ENCODE assay signal across 7 cellular contexts in the genomic region with DNA sequence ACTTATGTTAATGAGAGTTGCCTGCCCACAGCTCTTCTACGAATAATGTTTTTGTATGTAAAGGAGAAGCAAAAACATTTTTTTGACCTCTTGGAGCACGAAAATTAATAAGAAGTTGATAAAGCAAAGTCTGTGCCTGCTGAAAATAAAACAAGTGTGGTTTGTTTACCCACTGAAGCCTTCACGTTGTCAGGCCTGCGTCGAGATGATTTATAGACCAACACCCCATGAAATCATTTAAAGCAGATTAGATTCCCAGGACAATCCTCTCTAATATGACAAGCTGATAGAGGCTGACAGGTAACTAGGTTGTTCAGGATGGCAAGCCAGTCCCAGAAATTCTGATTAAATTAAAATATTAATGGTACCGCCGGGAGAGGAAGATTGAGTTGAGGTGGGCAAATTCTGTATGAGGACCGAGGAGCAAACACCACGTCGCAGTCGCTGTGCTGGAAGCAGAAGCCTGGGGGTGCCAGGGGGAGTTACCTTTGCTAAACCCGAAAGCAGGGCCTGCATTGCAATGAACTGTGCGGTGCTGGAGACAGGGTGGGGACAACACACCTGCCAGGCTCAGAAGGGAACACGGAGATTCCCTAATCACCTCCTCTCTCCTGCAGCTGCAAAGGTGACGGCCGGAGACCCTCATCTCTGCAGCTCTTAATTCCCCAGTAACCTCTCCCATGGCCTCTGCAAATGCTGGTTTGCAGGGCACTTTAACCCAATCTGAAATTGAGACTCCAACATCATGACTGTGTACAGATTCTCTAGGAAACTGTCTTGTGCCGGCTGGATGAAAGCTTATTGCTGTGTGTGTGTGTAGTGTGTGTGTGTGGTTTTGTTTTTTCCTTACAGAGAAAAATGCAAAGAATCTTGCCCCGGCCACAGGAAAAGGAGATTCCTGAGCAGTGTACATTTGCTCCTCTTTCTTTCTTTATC.
DNase-seq lines count a peak whose midpoint lies in the region; ATAC-seq, FAIRE-seq and TF ChIP-seq lines count a peak whose summit lies in the region.
"Not testable (repeated sequence)": the region's sequence is repeated elsewhere in the genome, so short reads cannot be mapped to it uniquely, and the experiment has no call there.

No MANE protein-coding gene starts in this region.

- intact Hi-C loops in endothelial cell of umbilical vein (cut with micrococcal nuclease); right cardiac atrium (cut with DNase I); HepG2 (cut with micrococcal nuclease; ENCODE audit: unreplicated experiment): not testable (repeated sequence)

- peak; percentile 31 to 50 for ATAC-seq in right cardiac atrium
- peak; percentile 57 for ATAC-seq in HepG2
- ATAC-seq in stimulated activated naive CD8-positive, alpha-beta T cell treated with anti-CD3 and anti-CD28 coated beads, Interleukin-15, amount 100 ng/mL, for 72 hours: peak; percentile 20

- H2AFZ ChIP-seq in endothelial cell of umbilical vein (ENCODE audit: low read depth, low read length); HepG2 (ENCODE audit: low read length): not testable (repeated sequence)

- H3K9me3 ChIP-seq in endothelial cell of umbilical vein (replicated peaks; ENCODE audit: control insufficient read depth, insufficient read depth, low read length); right cardiac atrium (ENCODE audit: control insufficient read depth, low read length); HepG2 (ENCODE audit: low read length): not testable (repeated sequence)

- H3K4me1 ChIP-seq in endothelial cell of umbilical vein (ENCODE audit: control insufficient read depth, extremely low read depth, insufficient read depth, low read length); right cardiac atrium (ENCODE audit: control insufficient read depth, insufficient read depth, low read length); HepG2 (ENCODE audit: insufficient read depth, low read length): not testable (repeated sequence)

- peak; percentile 2 for DNase-seq in NCI-H226
- DNase-seq in SW480 (ENCODE audit: low spot score): peak; percentile 35
- peak; percentile 0 for DNase-seq in endothelial cell of umbilical vein (ENCODE audit: low read depth, low spot score)
- not testable (repeated sequence) for DNase-seq in right cardiac atrium; HepG2 (ENCODE audit: low spot score); stimulated activated naive CD8-positive, alpha-beta T cell treated with anti-CD3 and anti-CD28 coated beads, Interleukin-15, amount 100 ng/mL, for 72 hours
- peak; percentile 77 for DNase-seq in osteocyte (ENCODE audit: extremely low spot score, unreplicated experiment)

- POLR2A ChIA-PET in endothelial cell of umbilical vein (lab: Charles Lee); HepG2 (lab: Yijun Ruan, JAX): not testable (repeated sequence)

- BruUV-seq in endothelial cell of umbilical vein (replicated peaks; lab: Mats Ljungman, UMichigan); HepG2 (replicated peaks; lab: Mats Ljungman, UMichigan): not testable (repeated sequence)

- not testable (repeated sequence) for H3K27ac ChIP-seq in endothelial cell of umbilical vein (ENCODE audit: insufficient read depth, low read depth, low read length); right cardiac atrium (ENCODE audit: low read length); HepG2 (ENCODE audit: extremely low read length, insufficient read depth, low read length)

- H3K4me2 ChIP-seq in endothelial cell of umbilical vein (ENCODE audit: insufficient read depth, low read length); HepG2 (ENCODE audit: low read depth, low read length): not testable (repeated sequence)

- H3K27ac Mint-ChIP-seq in osteocyte (ENCODE audit: unreplicated experiment); stimulated activated naive CD8-positive, alpha-beta T cell treated with anti-CD3 and anti-CD28 coated beads, Interleukin-15, amount 100 ng/mL, for 72 hours: not testable (repeated sequence)

- H3K36me3 ChIP-seq in endothelial cell of umbilical vein (ENCODE audit: control insufficient read depth in 2 of 2, extremely low read depth in 1 of 2, insufficient read depth in 2 of 2, low read length in 2 of 2); HepG2 (replicated peaks in 1 of 2; ENCODE audit: control insufficient read depth in 1 of 2, insufficient read depth in 2 of 2, low read length in 2 of 2): not testable (repeated sequence)

- not testable (repeated sequence) for H3K4me3 ChIP-seq in endothelial cell of umbilical vein (replicated peaks in 1 of 3; ENCODE audit: insufficient read depth in 1 of 3, low read depth in 1 of 3, low read length in 3 of 3); right cardiac atrium (ENCODE audit: low read length); HepG2 (replicated peaks in 1 of 3; ENCODE audit: insufficient read depth in 1 of 3, low read depth in 2 of 3, low read length in 3 of 3)

- not testable (repeated sequence) for H3K36me3 Mint-ChIP-seq in osteocyte (ENCODE audit: unreplicated experiment)

- TF ChIP-seq RAD21 in HepG2 (CRISPR knock-in tag; IDR thresholded peaks at IDR 0.05): not testable (repeated sequence)

- TF ChIP-seq EP300 in HepG2 (IDR thresholded peaks at IDR 0.05; ENCODE audit: low read depth in 2 of 2, low read length in 2 of 2); HepG2 (CRISPR knock-in tag; IDR thresholded peaks at IDR 0.05; ENCODE audit: borderline replicate concordance): not testable (repeated sequence)

- not testable (repeated sequence) for H3K4me3 Mint-ChIP-seq in osteocyte (ENCODE audit: unreplicated experiment); stimulated activated naive CD8-positive, alpha-beta T cell treated with anti-CD3 and anti-CD28 coated beads, Interleukin-15, amount 100 ng/mL, for 72 hours

- not testable (repeated sequence) for TF ChIP-seq POLR2A in endothelial cell of umbilical vein (IDR thresholded peaks at IDR 0.05; ENCODE audit: low read depth, low read length); HepG2 (IDR thresholded peaks at IDR 0.05; ENCODE audit: insufficient read depth in 1 of 2, low read depth in 2 of 2, low read length in 2 of 2)

- CTCF ChIA-PET in endothelial cell of umbilical vein (lab: Charles Lee); HepG2 (lab: Yijun Ruan, JAX; ENCODE audit: low intra/inter-chr PET ratio, low total read pairs): not testable (repeated sequence)

- not testable (repeated sequence) for H3K9me1 ChIP-seq in endothelial cell of umbilical vein (replicated peaks; ENCODE audit: control insufficient read depth, extremely low read depth, insufficient read depth, low read length)

- H3K79me2 ChIP-seq in endothelial cell of umbilical vein (ENCODE audit: control insufficient read depth, insufficient read depth, low read length); HepG2 (ENCODE audit: insufficient read depth, low read length): not testable (repeated sequence)

- dilution Hi-C loops in endothelial cell of umbilical vein (cut with MboI; ENCODE audit: extremely low pct_ligation_motif_present, low sequenced_read_pairs): not testable (repeated sequence)

- H3K4me1 Mint-ChIP-seq in osteocyte (ENCODE audit: unreplicated experiment); stimulated activated naive CD8-positive, alpha-beta T cell treated with anti-CD3 and anti-CD28 coated beads, Interleukin-15, amount 100 ng/mL, for 72 hours: not testable (repeated sequence)

- H3K9me3 Mint-ChIP-seq in osteocyte (ENCODE audit: unreplicated experiment); stimulated activated naive CD8-positive, alpha-beta T cell treated with anti-CD3 and anti-CD28 coated beads, Interleukin-15, amount 100 ng/mL, for 72 hours: not testable (repeated sequence)

- not testable (repeated sequence) for H3K27me3 Mint-ChIP-seq in osteocyte (ENCODE audit: unreplicated experiment); stimulated activated naive CD8-positive, alpha-beta T cell treated with anti-CD3 and anti-CD28 coated beads, Interleukin-15, amount 100 ng/mL, for 72 hours

- in situ Hi-C loops in HepG2 (cut with HindIII; ENCODE audit: extremely low pct_ligation_motif_present, low pct_unique_long_range_greater_than_20kb): not testable (repeated sequence)

- not testable (repeated sequence) for H4K20me1 ChIP-seq in endothelial cell of umbilical vein (replicated peaks; ENCODE audit: control insufficient read depth, extremely low read depth, insufficient read depth, low read length); HepG2 (ENCODE audit: insufficient read depth, low read length)

- FAIRE-seq in endothelial cell of umbilical vein (lab: Jason Lieb, UNC); HepG2 (lab: Jason Lieb, UNC): not testable (repeated sequence)

- WGBS in right cardiac atrium: 65% methylated on average over 13 of the region's 18 CpGs
- 34% methylated on average over 9 of the region's 18 CpGs for WGBS in HepG2 (ENCODE audit: low lambda C conversion rate)

- not testable (repeated sequence) for H3K27me3 ChIP-seq in endothelial cell of umbilical vein (ENCODE audit: control insufficient read depth in 2 of 2, insufficient read depth in 2 of 2, low read length in 2 of 2); right cardiac atrium (ENCODE audit: control insufficient read depth, insufficient read depth); HepG2 (ENCODE audit: control insufficient read depth in 1 of 2, insufficient read depth in 2 of 2, low read length in 2 of 2)

- H3K9ac ChIP-seq in endothelial cell of umbilical vein (replicated peaks; ENCODE audit: extremely low read depth, insufficient read depth, low read length); HepG2 (ENCODE audit: insufficient read depth, low read depth, low read length): not testable (repeated sequence)

- not testable (repeated sequence) for TF ChIP-seq CTCF in endothelial cell of umbilical vein (IDR thresholded peaks at IDR 0.05; ENCODE audit: extremely low read depth in 1 of 2, insufficient read depth in 1 of 2, low read depth in 1 of 2, low read length in 2 of 2); HepG2 (CRISPR knock-in tag; IDR thresholded peaks at IDR 0.05); osteocyte (IDR thresholded peaks at IDR 0.05)
